In genomic region chr1:216325336-216325735, GRCh38 we compare ENCODE assay signal across 20 cellular contexts.
"Had no signal": no experiment of that assay in that cellular context is flagged by ENCODE, and none has a peak within 500 bp of the region (broad histone marks: within the 10 kb centered on the region; RNA-seq: fewer than 3 reads in every experiment).

No MANE protein-coding gene starts in this region.

- H3K36me3 Mint-ChIP-seq: immature natural killer cell, memory B cell, naive B cell had no signal

- DNase-seq: effector memory CD8-positive, alpha-beta T cell; immature natural killer cell; kidney; left cardiac atrium; left ventricle myocardium inferior; lower lobe of right lung; midbrain; naive B cell; occipital lobe; pancreas; right cardiac atrium; stimulated activated CD4-positive, alpha-beta T cell treated with anti-CD3 and anti-CD28 coated beads, Interleukin-2, amount 100 ng/mL, for 48 hours; stimulated activated naive CD4-positive, alpha-beta T cell treated with Interleukin-2 at 50 U/mL for 16 hours; trophoblast cell had no signal

- H3K27me3 ChIP-seq: foreskin keratinocyte, pancreas had no signal

- H3K4me3 Mint-ChIP-seq: dendritic cell treated with granulocyte-macrophage colony-stimulating factor and Interleukin-4, amounts not matched to agents 40 ng/mL and 50 ng/mL, for 4 days; effector memory CD8-positive, alpha-beta T cell; immature natural killer cell; memory B cell; naive B cell; nephron had no signal

- H3K4me1 ChIP-seq: left ventricle myocardium inferior, lower lobe of right lung, pancreas had no signal

- H3K27me3 Mint-ChIP-seq: dendritic cell treated with granulocyte-macrophage colony-stimulating factor and Interleukin-4, amounts not matched to agents 40 ng/mL and 50 ng/mL, for 4 days; effector memory CD8-positive, alpha-beta T cell; memory B cell; naive B cell; progenitor cell of endocrine pancreas had no signal

- H3K9me3 Mint-ChIP-seq: dendritic cell treated with granulocyte-macrophage colony-stimulating factor and Interleukin-4, amounts not matched to agents 40 ng/mL and 50 ng/mL, for 4 days; memory B cell; nephron had no signal

- H3K4me3 ChIP-seq: left ventricle myocardium inferior, lower lobe of right lung, pancreas, smooth muscle cell had no signal

- H3K27ac Mint-ChIP-seq: dendritic cell treated with granulocyte-macrophage colony-stimulating factor and Interleukin-4, amounts not matched to agents 40 ng/mL and 50 ng/mL, for 4 days; effector memory CD8-positive, alpha-beta T cell; immature natural killer cell; memory B cell; naive B cell; nephron; progenitor cell of endocrine pancreas had no signal

- H3K9me3 ChIP-seq: left ventricle myocardium inferior, lower lobe of right lung, pancreas had no signal

- H3K36me3 ChIP-seq: left ventricle myocardium inferior, lower lobe of right lung, pancreas had no signal

- H3K4me1 Mint-ChIP-seq: immature natural killer cell, memory B cell, naive B cell, nephron had no signal

- ATAC-seq: effector memory CD8-positive, alpha-beta T cell; left cardiac atrium; lower lobe of right lung; pancreas; right cardiac atrium had no signal
